10 cellular contexts compared by ENCODE assay signal in the genomic region with DNA sequence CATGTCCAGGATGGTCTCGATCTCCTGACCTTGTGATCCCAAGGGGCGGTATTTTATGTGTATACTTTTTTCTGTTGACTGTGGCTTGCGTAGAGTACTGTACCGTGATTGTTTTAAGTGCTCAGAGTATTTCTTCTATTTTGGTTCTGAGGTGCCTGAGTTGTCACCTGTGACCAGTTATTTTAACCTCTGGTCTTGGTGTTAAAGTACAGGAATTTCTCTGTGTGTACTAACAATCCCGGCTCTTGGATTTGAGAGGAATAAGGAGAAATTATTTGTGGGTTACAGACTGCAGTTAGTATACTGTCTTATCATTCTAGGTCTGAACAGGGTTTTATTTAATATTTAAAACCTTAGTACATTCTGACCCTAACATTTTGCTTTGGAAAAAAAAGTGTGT. TPM values are rescaled to one million over a fixed set of nuclear protein-coding genes. Genes with fewer than 3 reads are reported as not detected.
DNase-seq lines count a peak whose midpoint lies in the region; ATAC-seq, FAIRE-seq and TF ChIP-seq lines count a peak whose summit lies in the region.
"Had no signal": no experiment of that assay in that cellular context is flagged by ENCODE, and none has a peak within 500 bp of the region (broad histone marks: within the 10 kb centered on the region; RNA-seq: fewer than 3 reads in every experiment).

No MANE protein-coding gene starts in this region.

- H3K27me3 ChIP-seq in fibroblast of lung (ENCODE audit: control insufficient read depth, insufficient read depth, low read length) (no peaks in the 10 kb centered on the region), rectal smooth muscle tissue (ENCODE audit: control insufficient read depth, insufficient read depth, low read length) (no peaks in the 10 kb centered on the region)

- no peaks in the 10 kb centered on the region for H3K9me2 ChIP-seq in OCI-LY7 (ENCODE audit: insufficient read depth, low read length)

- POLR2A ChIA-PET in OCI-LY7 (lab: Charles Lee) = interaction anchor here (0.6 to 1.9 kb wide), 3 partner anchors 15 to 272 kb away, joined by 3 to 4 read pairs (median 3); no protein-coding TSS in a partner anchor

- H3K4me3 ChIP-seq in OCI-LY7 (ENCODE audit: low read depth, low read length, poor library complexity, severe bottlenecking) = peak overlapping the region; percentile 92
- H3K4me3 ChIP-seq in fibroblast of lung (replicated peaks in 1 of 4; ENCODE audit: control extremely low read depth in 1 of 4, insufficient read depth in 1 of 4, low read depth in 3 of 4, low read length in 4 of 4) = peak overlapping the region in 3 of 4 experiments; percentile 34 to 99 (median 50)
- peak overlapping the region; percentile 91 for H3K4me3 ChIP-seq in rectal smooth muscle tissue (ENCODE audit: low read length)

- H3K36me3 ChIP-seq in ES-I3 (ENCODE audit: insufficient read depth, low read length) = no peaks in the 10 kb centered on the region
- H3K36me3 ChIP-seq in OCI-LY7 (ENCODE audit: insufficient read depth, low read length) = peaks cover 40% of the 10 kb centered on the region
- H3K36me3 ChIP-seq in fibroblast of lung (ENCODE audit: control insufficient read depth, insufficient read depth, low read length) = no peaks in the 10 kb centered on the region
- peaks cover 2% of the 10 kb centered on the region for H3K36me3 ChIP-seq in rectal smooth muscle tissue (ENCODE audit: control insufficient read depth, insufficient read depth, low read length)

- H4K20me1 ChIP-seq in OCI-LY7 (ENCODE audit: insufficient read depth, low read length) (peaks cover 18% of the 10 kb centered on the region; the same call in 1 of the 2 replicates), fibroblast of lung (ENCODE audit: control insufficient read depth, extremely low read depth, insufficient read depth, low read length) (no peaks in the 10 kb centered on the region)

- no peak overlapping the region for H2AFZ ChIP-seq in OCI-LY7 (ENCODE audit: low read length)
- H2AFZ ChIP-seq in fibroblast of lung (ENCODE audit: low read length) = no peak overlapping the region

- intact Hi-C loops in OCI-LY7 (cut with micrococcal nuclease; ENCODE audit: unreplicated experiment) = loop anchor here (5.0 kb wide), 1 partner anchor 296 kb away; no protein-coding TSS in a partner anchor
- intact Hi-C loops in sciatic nerve (cut with DNase I) = no loop called here

- no peak for TF ChIP-seq CTCF in OCI-LY7 (conservative IDR thresholded peaks at IDR 0.05; ENCODE audit: low read length)
- TF ChIP-seq CTCF in fibroblast of lung (conservative IDR thresholded peaks at IDR 0.05 in 1 of 2, IDR thresholded peaks at IDR 0.05 in 1 of 2; ENCODE audit: low read depth in 1 of 2, low read length in 2 of 2) = no peak

- peaks cover 17% of the 10 kb centered on the region for H3K4me1 ChIP-seq in ES-I3 (ENCODE audit: insufficient read depth, low read length)
- H3K4me1 ChIP-seq in OCI-LY7 (ENCODE audit: insufficient read depth, low read length, poor library complexity, severe bottlenecking) = peaks cover 30% of the 10 kb centered on the region
- H3K4me1 ChIP-seq in fibroblast of lung (ENCODE audit: control insufficient read depth, extremely low read depth, insufficient read depth, low read length) = peaks cover 2% of the 10 kb centered on the region
- H3K4me1 ChIP-seq in rectal smooth muscle tissue (ENCODE audit: control insufficient read depth, insufficient read depth, low read length) = peaks cover 14% of the 10 kb centered on the region

- BruUV-seq in OCI-LY7 (replicated peaks; lab: Mats Ljungman, UMichigan) = no TSS peak

- H3K27ac ChIP-seq in OCI-LY7 (ENCODE audit: low read depth, low read length, poor library complexity, severe bottlenecking) (no peak overlapping the region), fibroblast of lung (ENCODE audit: insufficient read depth, low read length) (no peak overlapping the region), rectal smooth muscle tissue (ENCODE audit: low read depth, low read length) (no peak overlapping the region)

- CTCF ChIA-PET in OCI-LY7 (lab: Charles Lee; ENCODE audit: unreplicated experiment) = no interaction called here

- H3K9me3 ChIP-seq in ES-I3 (ENCODE audit: control insufficient read depth, insufficient read depth, low read length) (no peaks in the 10 kb centered on the region), OCI-LY7 (ENCODE audit: low read length) (no peaks in the 10 kb centered on the region), fibroblast of lung (ENCODE audit: control insufficient read depth, insufficient read depth, low read depth, low read length) (no peaks in the 10 kb centered on the region)

- DNase-seq in OCI-LY7 (ENCODE audit: low spot score) (no peak), fibroblast of lung (ENCODE audit: low read depth in 2 of 2) (no peak), sciatic nerve (ENCODE audit: low spot score) (no peak), H54 (ENCODE audit: insufficient read length, low spot score) (no peak), HCEC 1CT (no peak)
- DNase-seq: effector CD8-positive, alpha-beta T cell had no signal

- ATAC-seq in sciatic nerve (no peak), HG02852 (IDR thresholded peaks at IDR 0.05; ENCODE audit: unreplicated experiment) (no peak)

- no peak for FAIRE-seq in H54 (lab: Jason Lieb, UNC)

- no peak for TF ChIP-seq POLR2A in H54 (IDR thresholded peaks at IDR 0.05; ENCODE audit: low read depth, low read length)

- H3K79me2 ChIP-seq in OCI-LY7 (ENCODE audit: insufficient read depth, low read depth, low read length) (peaks cover 89% of the 10 kb centered on the region), fibroblast of lung (ENCODE audit: control insufficient read depth, insufficient read depth, low read length) (peaks cover 64% of the 10 kb centered on the region)

- H3K4me2 ChIP-seq in OCI-LY7 (ENCODE audit: low read length) = peak overlapping the region; percentile 87
- peak overlapping the region; percentile 66 for H3K4me2 ChIP-seq in fibroblast of lung (ENCODE audit: extremely low read depth, insufficient read depth, low read length)

- H3K9ac ChIP-seq in ES-I3 (ENCODE audit: low read depth, low read length) = peak overlapping the region; percentile 85; the same call in 1 of the 2 replicates
- H3K9ac ChIP-seq in fibroblast of lung (ENCODE audit: insufficient read depth, low read length) = no peak overlapping the region
- H3K9ac ChIP-seq in rectal smooth muscle tissue (ENCODE audit: low read length) = no peak overlapping the region

RNA-seq across cellular contexts. Expression of gene ANKHD1, which starts 2.0 kb away (rescaled TPM):
- total RNA-seq in OCI-LY7 (2014; rRNA removed; shearing (Covaris generic)) = 90.6 and 91.5 TPM in 2 replicates
- total RNA-seq in OCI-LY7 (2022) (138 and 143 TPM in 2 replicates), fibroblast of lung (56.8 and 74.5 TPM in 2 replicates), sciatic nerve (144 TPM)
- polyA plus RNA-seq in fibroblast of lung = 45.4 and 45.7 TPM in 2 replicates
- polyA plus RNA-seq in fibroblast of lung (2012) = 37.7 and 40.3 TPM in 2 replicates
- 73.2 and 79.3 TPM in 2 replicates for polyA minus RNA-seq in fibroblast of lung (ENCODE audit: low replicate concordance)

RNA-seq across cellular contexts. Expression of gene SLC4A9, which starts 43.6 kb away (rescaled TPM):
- total RNA-seq in OCI-LY7 (2014; rRNA removed; shearing (Covaris generic)) = 0.05 and 0.22 TPM in 2 replicates
- 2.6 and 5.1 TPM in 2 replicates for total RNA-seq in OCI-LY7 (2022)
- not detected in 2 replicates for total RNA-seq in fibroblast of lung
- polyA plus RNA-seq in fibroblast of lung = not detected in 2 replicates
- polyA plus RNA-seq in fibroblast of lung (2012) = not detected in 2 replicates
- not detected in 2 replicates for polyA minus RNA-seq in fibroblast of lung (ENCODE audit: low replicate concordance)
- 0.18 TPM for total RNA-seq in sciatic nerve
- total RNA-seq: activated CD8-positive, alpha-beta memory T cell treated with anti-CD3 and anti-CD28 coated beads for 36 hours had no signal

RNA-seq across cellular contexts. Expression of gene HBEGF, which starts 57.2 kb away (rescaled TPM):
- 4.7 and 5.6 TPM in 2 replicates for total RNA-seq in OCI-LY7 (2014; rRNA removed; shearing (Covaris generic))
- total RNA-seq in OCI-LY7 (2022) (20.2 and 30.9 TPM in 2 replicates), fibroblast of lung (1.8 TPM in 2 replicates), sciatic nerve (21.1 TPM)
- 8.7 and 10.3 TPM in 2 replicates for polyA plus RNA-seq in fibroblast of lung
- polyA plus RNA-seq in fibroblast of lung (2012) = 6.5 and 7.9 TPM in 2 replicates
- 2.4 and 4.0 TPM in 2 replicates for polyA minus RNA-seq in fibroblast of lung (ENCODE audit: low replicate concordance)
